Comparison of ENCODE assay signal across 36 cellular contexts in genomic region chr14:76656592-76656991, GRCh38.
DNase-seq lines count a peak whose midpoint lies in the region; ATAC-seq, FAIRE-seq and TF ChIP-seq lines count a peak whose summit lies in the region.
"Had no signal": no experiment of that assay in that cellular context is flagged by ENCODE, and none has a peak within 500 bp of the region (broad histone marks: within the 10 kb centered on the region; RNA-seq: fewer than 3 reads in every experiment).

No MANE protein-coding gene starts in this region.

- BruUV-seq in HepG2 (replicated peaks; lab: Mats Ljungman, UMichigan) = no TSS peak
- no TSS peak for BruUV-seq in IMR-90 (replicated peaks; lab: Mats Ljungman, UMichigan)
- BruUV-seq in K562 (replicated peaks; lab: Mats Ljungman, UMichigan) = no TSS peak

- intact Hi-C loops in HepG2 (cut with micrococcal nuclease; ENCODE audit: unreplicated experiment) (no loop called here), right lobe of liver (cut with DNase I) (no loop called here), IMR-90 (cut with micrococcal nuclease) (no loop called here), K562 (cut with micrococcal nuclease) (no loop called here)

- peak overlapping the region; percentile 84 for H3K27ac Mint-ChIP-seq in neural progenitor cell
- H3K27ac Mint-ChIP-seq: B cell; CD14-positive monocyte; CD4-positive, alpha-beta memory T cell; CD4-positive, alpha-beta T cell; CD8-positive, alpha-beta memory T cell; CD8-positive, alpha-beta T cell had no signal

- no peak overlapping the region for H3K56ac ChIP-seq in IMR-90 (ENCODE audit: extremely low read depth, insufficient read depth, low read length)

- H3K36me3 Mint-ChIP-seq in neural progenitor cell = no peaks in the 10 kb centered on the region
- H3K36me3 Mint-ChIP-seq: CD14-positive monocyte; CD4-positive, alpha-beta memory T cell; CD4-positive, CD25-positive, alpha-beta regulatory T cell; CD8-positive, alpha-beta T cell had no signal

- peaks cover 4% of the 10 kb centered on the region for H3K27me3 Mint-ChIP-seq in neural progenitor cell (ENCODE audit: insufficient read depth, low read depth)

- H3K4me1 Mint-ChIP-seq in neural progenitor cell = peaks cover 9% of the 10 kb centered on the region
- H3K4me1 Mint-ChIP-seq: B cell; CD14-positive monocyte; CD4-positive, alpha-beta memory T cell; CD4-positive, CD25-positive, alpha-beta regulatory T cell; CD8-positive, alpha-beta memory T cell had no signal

- ATAC-seq in HepG2 = no peak
- ATAC-seq in right lobe of liver = no peak
- no peak for ATAC-seq in IMR-90 (ENCODE audit: low read depth)
- no peak for ATAC-seq in K562
- ATAC-seq: A549; CD8-positive, alpha-beta T cell had no signal

- in situ Hi-C loops in HepG2 (cut with HindIII; ENCODE audit: extremely low pct_ligation_motif_present, low pct_unique_long_range_greater_than_20kb) (no loop called here), IMR-90 (cut with MboI; ENCODE audit: low sequenced_read_pairs) (no loop called here), K562 (cut with MboI) (loop anchor here (10.0 kb wide), 2 partner anchors 602 to 942 kb away; no protein-coding TSS in a partner anchor), GM13977 (cut with MboI; ENCODE audit: low pct_unique_long_range_greater_than_20kb, low sequenced_read_pairs, unreplicated experiment) (no loop called here)

- CTCF ChIA-PET in HepG2 (lab: Yijun Ruan, JAX; ENCODE audit: low intra/inter-chr PET ratio, low total read pairs) = no interaction called here
- CTCF ChIA-PET in IMR-90 (lab: Yijun Ruan, JAX) = no interaction called here
- CTCF ChIA-PET in K562 (lab: Yijun Ruan, JAX; ENCODE audit: low intra/inter-chr PET ratio) = no interaction called here

- H3K9me1 ChIP-seq in IMR-90 (ENCODE audit: insufficient read depth, low read length) (no peaks in the 10 kb centered on the region), K562 (ENCODE audit: control insufficient read depth, insufficient read depth, low read length) (no peaks in the 10 kb centered on the region)

- H4K20me1 ChIP-seq in HepG2 (ENCODE audit: insufficient read depth, low read length) = no peaks in the 10 kb centered on the region
- no peaks in the 10 kb centered on the region for H4K20me1 ChIP-seq in IMR-90 (ENCODE audit: insufficient read depth, low read length)
- H4K20me1 ChIP-seq in K562 (replicated peaks; ENCODE audit: control insufficient read depth, insufficient read depth, low read length) = no peaks in the 10 kb centered on the region
- H4K20me1 ChIP-seq in neural progenitor cell (ENCODE audit: low read depth) = no peaks in the 10 kb centered on the region
- H4K20me1 ChIP-seq: BLaER1; BLaER1 treated with 17β-estradiol and CSF1 and Interleukin-3, amounts not matched to agents 10 nM and 100 nM had no signal

- peaks cover 12% of the 10 kb centered on the region for H3K9me3 Mint-ChIP-seq in neural progenitor cell
- H3K9me3 Mint-ChIP-seq: CD4-positive, alpha-beta T cell had no signal

- H2AK9ac ChIP-seq in IMR-90 (replicated peaks; ENCODE audit: low read depth, low read length, poor library complexity) = no peak overlapping the region

- DNase-seq in HepG2 (ENCODE audit: low spot score) (no peak), right lobe of liver (no peak), IMR-90 (no peak), K562 (ENCODE audit: extremely low read depth in 1 of 4, low spot score in 3 of 4) (no peak), neural progenitor cell (ENCODE audit: low spot score) (no peak), NCI-H345 (lab: John Stamatoyannopoulos, UW) (no peak), GM13977 (ENCODE audit: low spot score) (no peak), C1 segment of cervical spinal cord (lab: John Stamatoyannopoulos, UW) (no peak)
- DNase-seq: 8988T; ACHN; AML-193; BE2C; Caco-2; Calu3; CD4-positive, alpha-beta memory T cell; CD4-positive, alpha-beta T cell; CD4-positive, CD25-positive, alpha-beta regulatory T cell; CD8-positive, alpha-beta memory T cell; CD8-positive, alpha-beta T cell; COR-L47; DMS 273 treated with DMSO at 0.1 percent for 48 hours; DMS153; DMS53; DMS79; DMS79 treated with DMSO at 0.1 percent for 48 hours; DND-41; EL had no signal

- H2AK5ac ChIP-seq in IMR-90 (ENCODE audit: low read depth, low read length) = no peak overlapping the region

- no peak overlapping the region for H2BK15ac ChIP-seq in IMR-90 (ENCODE audit: low read depth, low read length)

- no peak overlapping the region for H3K18ac ChIP-seq in IMR-90 (ENCODE audit: low read depth, low read length)

- H3K4me3 ChIP-seq in HepG2 (replicated peaks in 1 of 3; ENCODE audit: insufficient read depth in 1 of 3, low read depth in 2 of 3, low read length in 3 of 3) (no peak overlapping the region), right lobe of liver (no peak overlapping the region), IMR-90 (ENCODE audit: insufficient read depth, low read depth, low read length) (no peak overlapping the region), K562 (no peak overlapping the region), neural progenitor cell (no peak overlapping the region)
- H3K4me3 ChIP-seq: A549; BLaER1; BLaER1 treated with 17β-estradiol and CSF1 and Interleukin-3, amounts not matched to agents 10 nM and 100 nM had no signal

- no peak overlapping the region for H4K91ac ChIP-seq in IMR-90 (ENCODE audit: insufficient read depth, low read depth, low read length)

- no peak overlapping the region for H2BK20ac ChIP-seq in IMR-90 (ENCODE audit: low read depth, low read length)

- no peak overlapping the region for H3K27ac ChIP-seq in HepG2 (ENCODE audit: extremely low read length, insufficient read depth, low read length)
- no peak overlapping the region for H3K27ac ChIP-seq in right lobe of liver
- no peak overlapping the region for H3K27ac ChIP-seq in IMR-90 (ENCODE audit: insufficient read depth, low read length)
- no peak overlapping the region for H3K27ac ChIP-seq in K562 (ENCODE audit: extremely low read depth, low read depth, low read length)
- H3K27ac ChIP-seq in neural progenitor cell = no peak overlapping the region
- H3K27ac ChIP-seq: 22Rv1; A549; BLaER1; BLaER1 treated with 17β-estradiol and CSF1 and Interleukin-3, amounts not matched to agents 10 nM and 100 nM; C4-2B had no signal

- H3K4me2 ChIP-seq in HepG2 (ENCODE audit: low read depth, low read length) (no peak overlapping the region), IMR-90 (ENCODE audit: low read depth, low read length) (no peak overlapping the region), K562 (ENCODE audit: insufficient read depth, low read length) (no peak overlapping the region), neural progenitor cell (no peak overlapping the region)
- H3K4me2 ChIP-seq: A549; BLaER1; BLaER1 treated with 17β-estradiol and CSF1 and Interleukin-3, amounts not matched to agents 10 nM and 100 nM had no signal

- TF ChIP-seq EP300 in HepG2 (IDR thresholded peaks at IDR 0.05; ENCODE audit: low read depth in 2 of 2, low read length in 2 of 2) (no peak), HepG2 (CRISPR knock-in tag; IDR thresholded peaks at IDR 0.05; ENCODE audit: borderline replicate concordance) (no peak), K562 (IDR thresholded peaks at IDR 0.05; ENCODE audit: low read length) (no peak)

- no peak overlapping the region for H4K5ac ChIP-seq in IMR-90 (ENCODE audit: low read depth, low read length)

- no peaks in the 10 kb centered on the region for H3K36me3 ChIP-seq in HepG2 (replicated peaks in 1 of 2; ENCODE audit: control insufficient read depth in 1 of 2, insufficient read depth in 2 of 2, low read length in 2 of 2)
- no peaks in the 10 kb centered on the region for H3K36me3 ChIP-seq in right lobe of liver
- no peaks in the 10 kb centered on the region for H3K36me3 ChIP-seq in IMR-90 (ENCODE audit: control insufficient read depth, insufficient read depth, low read length)
- no peaks in the 10 kb centered on the region for H3K36me3 ChIP-seq in K562 (ENCODE audit: control insufficient read depth, insufficient read depth, low read length)
- H3K36me3 ChIP-seq in neural progenitor cell = no peaks in the 10 kb centered on the region
- H3K36me3 ChIP-seq: BE2C; BLaER1; BLaER1 treated with 17β-estradiol and CSF1 and Interleukin-3, amounts not matched to agents 10 nM and 100 nM had no signal

- TF ChIP-seq POLR2A in HepG2 (IDR thresholded peaks at IDR 0.05; ENCODE audit: insufficient read depth in 1 of 2, low read depth in 2 of 2, low read length in 2 of 2) (no peak), right lobe of liver (IDR thresholded peaks at IDR 0.05) (no peak), IMR-90 (IDR thresholded peaks at IDR 0.05; ENCODE audit: low read depth, low read length) (no peak), K562 (conservative IDR thresholded peaks at IDR 0.05) (no peak)

- no peak overlapping the region for H3K9ac ChIP-seq in HepG2 (ENCODE audit: insufficient read depth, low read depth, low read length)
- no peak overlapping the region for H3K9ac ChIP-seq in IMR-90 (ENCODE audit: low read depth, low read length)
- no peak overlapping the region for H3K9ac ChIP-seq in K562 (ENCODE audit: insufficient read depth in 1 of 2, low read depth in 2 of 2, low read length in 2 of 2)
- no peak overlapping the region for H3K9ac ChIP-seq in neural progenitor cell
- H3K9ac ChIP-seq: BLaER1; BLaER1 treated with 17β-estradiol and CSF1 and Interleukin-3, amounts not matched to agents 10 nM and 100 nM had no signal

- no peak overlapping the region for H3K4me3 Mint-ChIP-seq in neural progenitor cell
- H3K4me3 Mint-ChIP-seq: B cell; CD14-positive monocyte; CD4-positive, alpha-beta memory T cell; CD4-positive, alpha-beta T cell; CD4-positive, CD25-positive, alpha-beta regulatory T cell; CD8-positive, alpha-beta memory T cell; CD8-positive, alpha-beta T cell had no signal

- no peaks in the 10 kb centered on the region for H3K79me2 ChIP-seq in HepG2 (ENCODE audit: insufficient read depth, low read length)
- H3K79me2 ChIP-seq in K562 (ENCODE audit: control insufficient read depth, insufficient read depth, low read length) = no peaks in the 10 kb centered on the region
- no peaks in the 10 kb centered on the region for H3K79me2 ChIP-seq in neural progenitor cell (ENCODE audit: low read depth)

- no peaks in the 10 kb centered on the region for H3K79me1 ChIP-seq in IMR-90 (ENCODE audit: low read depth in 1 of 2, low read length in 2 of 2)

- FAIRE-seq in HepG2 (lab: Jason Lieb, UNC) = no peak
- FAIRE-seq in K562 (lab: Jason Lieb, UNC) = no peak
- FAIRE-seq: A204.1, A549, D721Med had no signal

- H3K9me3 ChIP-seq in HepG2 (ENCODE audit: low read length) (peaks cover 14% of the 10 kb centered on the region), right lobe of liver (peaks cover 0 to 7% (median 2%) of the 10 kb centered on the region in 4 donors), IMR-90 (ENCODE audit: control insufficient read depth, insufficient read depth, low read length) (peaks cover 2% of the 10 kb centered on the region; the same call in 1 of the 2 replicates), K562 (replicated peaks; ENCODE audit: control insufficient read depth, insufficient read depth, low read depth, low read length) (no peaks in the 10 kb centered on the region), neural progenitor cell (ENCODE audit: low read depth) (peaks cover 12% of the 10 kb centered on the region)
- H3K9me3 ChIP-seq: BE2C had no signal

- POLR2A ChIA-PET in HepG2 (lab: Yijun Ruan, JAX) = no interaction called here
- POLR2A ChIA-PET in IMR-90 (lab: Charles Lee; ENCODE audit: unreplicated experiment) = no interaction called here
- POLR2A ChIA-PET in K562 (lab: Yijun Ruan, JAX) = no interaction called here

- H3K4me1 ChIP-seq in HepG2 (ENCODE audit: insufficient read depth, low read length) (peaks cover 40% of the 10 kb centered on the region), right lobe of liver (peaks cover 0 to 10% (median 0%) of the 10 kb centered on the region in 4 donors), IMR-90 (ENCODE audit: control insufficient read depth, insufficient read depth, low read length) (no peaks in the 10 kb centered on the region), K562 (replicated peaks in 1 of 2; ENCODE audit: control insufficient read depth in 2 of 2, insufficient read depth in 2 of 2, low read length in 2 of 2) (no peaks in the 10 kb centered on the region), neural progenitor cell (peaks cover 8% of the 10 kb centered on the region)
- H3K4me1 ChIP-seq: A549; BE2C; BLaER1; BLaER1 treated with 17β-estradiol and CSF1 and Interleukin-3, amounts not matched to agents 10 nM and 100 nM; Caco-2 had no signal

- no peak overlapping the region for H2BK5ac ChIP-seq in IMR-90 (ENCODE audit: low read depth, low read length, poor library complexity, severe bottlenecking)

- TF ChIP-seq CTCF in HepG2 (CRISPR knock-in tag; IDR thresholded peaks at IDR 0.05) (no peak), right lobe of liver (IDR thresholded peaks at IDR 0.05) (no peak), IMR-90 (conservative IDR thresholded peaks at IDR 0.05; ENCODE audit: low read depth, low read length) (no peak), K562 (IDR thresholded peaks at IDR 0.05 in 2 of 3, conservative IDR thresholded peaks at IDR 0.05 in 1 of 3; ENCODE audit: insufficient read depth in 2 of 3, low read depth in 1 of 3, low read length in 3 of 3) (no peak), neural progenitor cell (IDR thresholded peaks at IDR 0.05) (no peak), GM13977 (IDR thresholded peaks at IDR 0.05; ENCODE audit: extremely low read depth, insufficient read depth, missing control alignments) (no peak)

- no peak overlapping the region for H4K8ac ChIP-seq in IMR-90 (ENCODE audit: low read depth in 2 of 2, low read length in 2 of 2)

- H3F3A ChIP-seq in neural progenitor cell (ENCODE audit: low read depth) = no peaks in the 10 kb centered on the region

- no peak overlapping the region for H3K23ac ChIP-seq in IMR-90 (ENCODE audit: low read depth, low read length)

- dilution Hi-C loops in IMR-90 (cut with HindIII; ENCODE audit: low sequenced_read_pairs, unreplicated experiment) = no loop called here

- H3K4ac ChIP-seq in IMR-90 (ENCODE audit: low read depth, low read length) = no peak overlapping the region

- WGBS in HepG2 (ENCODE audit: low lambda C conversion rate) = 86% methylated on average over 5 of the region's 5 CpGs
- WGBS in right lobe of liver (ENCODE audit: insufficient coverage, low coverage, low lambda C conversion rate, missing lambda C conversion rate) = 90% methylated on average over 5 of the region's 5 CpGs
- 79% methylated on average over 3 of the region's 5 CpGs; no CpG with 5 or more reads in 1 of the 2 experiments for WGBS in IMR-90 (ENCODE audit: extremely low coverage in 2 of 2, insufficient read length in 1 of 2), 2 experiments
- 12% methylated on average over 5 of the region's 5 CpGs for WGBS in K562 (ENCODE audit: insufficient coverage, low coverage, missing lambda C conversion rate)

- TF ChIP-seq RAD21 in HepG2 (CRISPR knock-in tag; IDR thresholded peaks at IDR 0.05) (no peak), IMR-90 (IDR thresholded peaks at IDR 0.05; ENCODE audit: low read length) (no peak), K562 (CRISPR knock-in tag; conservative IDR thresholded peaks at IDR 0.05 in 1 of 2, IDR thresholded peaks at IDR 0.05 in 1 of 2) (no peak)

- H2AFZ ChIP-seq in HepG2 (ENCODE audit: low read length) = no peak overlapping the region
- H2AFZ ChIP-seq in IMR-90 (replicated peaks; ENCODE audit: low read length, poor library complexity) = no peak overlapping the region
- peak overlapping the region; percentile 45; the same call in 1 of the 2 replicates for H2AFZ ChIP-seq in K562 (ENCODE audit: low read depth, low read length)
- H2AFZ ChIP-seq in neural progenitor cell (replicated peaks) = no peak overlapping the region

- H3K14ac ChIP-seq in IMR-90 (replicated peaks; ENCODE audit: low read depth, low read length) = no peak overlapping the region

- H3K27me3 ChIP-seq in HepG2 (ENCODE audit: control insufficient read depth in 1 of 2, insufficient read depth in 2 of 2, low read length in 2 of 2) = peaks cover 0 to 2% of the 10 kb centered on the region in 2 experiments; a peak in 1 of 5 replicates
- no peaks in the 10 kb centered on the region for H3K27me3 ChIP-seq in right lobe of liver
- no peaks in the 10 kb centered on the region for H3K27me3 ChIP-seq in IMR-90 (ENCODE audit: control insufficient read depth, insufficient read depth, low read length)
- peaks cover 0 to 15% of the 10 kb centered on the region in 2 experiments; a peak in 3 of 5 replicates for H3K27me3 ChIP-seq in K562 (ENCODE audit: control insufficient read depth in 2 of 2, insufficient read depth in 2 of 2, low read length in 2 of 2)
- no peaks in the 10 kb centered on the region for H3K27me3 ChIP-seq in neural progenitor cell
- H3K27me3 ChIP-seq: BLaER1; BLaER1 treated with 17β-estradiol and CSF1 and Interleukin-3, amounts not matched to agents 10 nM and 100 nM had no signal

- H2BK120ac ChIP-seq in IMR-90 (ENCODE audit: low read depth, low read length) = no peak overlapping the region

Comparison
In these comparisons a context has a peak if more than half of its experiments do, and no peak if none do; other contexts are left out.
1. Of the 241 proteins assayed by ChIP-seq in both HepG2 and K562: peak only in HepG2: none; only in K562: CEBPG; in both: CEBPB; in neither: 237; mixed calls (peak in some experiments, not most) for 2.